Comparison of ENCODE assay signal across 10 cellular contexts in the genomic region with DNA sequence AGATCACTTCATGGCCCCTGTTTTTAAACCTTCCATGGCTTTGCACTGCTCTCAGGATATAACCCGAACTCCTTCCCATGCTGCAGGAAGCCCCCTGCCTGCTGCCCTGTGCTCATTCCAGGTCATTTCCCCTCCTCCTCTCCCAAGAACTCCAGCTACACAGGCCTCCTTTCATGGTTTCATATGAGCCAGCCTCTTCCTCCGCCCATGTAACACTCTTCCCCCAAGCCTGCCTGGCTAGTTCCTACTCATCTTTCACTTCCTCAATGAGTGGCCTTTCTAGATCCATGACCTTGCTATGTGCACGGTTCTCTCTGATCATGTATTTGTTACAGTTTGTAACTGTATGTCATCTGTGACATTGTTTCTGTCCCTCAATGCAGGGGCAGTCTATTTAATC. TPM values are rescaled to one million over a fixed set of nuclear protein-coding genes. Genes with fewer than 3 reads are reported as not detected.
DNase-seq lines count a peak whose midpoint lies in the region; ATAC-seq and TF ChIP-seq lines count a peak whose summit lies in the region.
"Had no signal": no experiment of that assay in that cellular context is flagged by ENCODE, and none has a peak within 500 bp of the region (broad histone marks: within the 10 kb centered on the region; RNA-seq: fewer than 3 reads in every experiment).

No MANE protein-coding gene starts in this region.

- peak; percentile 96 for DNase-seq in MV-4-11 (lab: John Stamatoyannopoulos, UW)
- DNase-seq in lower lobe of right lung: no peak
- no peak for DNase-seq in COLO668 (lab: John Stamatoyannopoulos, UW; ENCODE audit: unreplicated experiment)
- DNase-seq in SJCRH30: no peak
- no peak for DNase-seq in NCI-H2227 treated with DMSO at 0.1 percent for 48 hours (lab: John Stamatoyannopoulos, UW)
- no peak for DNase-seq in uterus
- DNase-seq: effector CD4-positive, alpha-beta T cell had no signal

- H3K27me3 ChIP-seq in lower lobe of right lung (ENCODE audit: low read depth) (no peaks in the 10 kb centered on the region), SJCRH30 (no peaks in the 10 kb centered on the region), uterus (no peaks in the 10 kb centered on the region)

- H3K4me1 ChIP-seq in lower lobe of right lung (peaks cover 9% of the 10 kb centered on the region), SJCRH30 (no peaks in the 10 kb centered on the region), uterus (no peaks in the 10 kb centered on the region)

- intact Hi-C loops in lower lobe of right lung (cut with DNase I) (no loop called here), uterus (cut with DNase I; ENCODE audit: low total_unique reads) (no loop called here)

- no peak overlapping the region for H3K4me3 ChIP-seq in lower lobe of right lung
- no peak overlapping the region for H3K4me3 ChIP-seq in SJCRH30
- no peak overlapping the region for H3K4me3 ChIP-seq in uterus

- no peaks in the 10 kb centered on the region for H3K36me3 ChIP-seq in lower lobe of right lung
- H3K36me3 ChIP-seq in SJCRH30: no peaks in the 10 kb centered on the region
- H3K36me3 ChIP-seq in uterus: no peaks in the 10 kb centered on the region

- TF ChIP-seq CTCF in lower lobe of right lung (IDR thresholded peaks at IDR 0.05) (no peak), uterus (IDR thresholded peaks at IDR 0.05) (no peak)

- H3K9me3 ChIP-seq in lower lobe of right lung (no peaks in the 10 kb centered on the region), SJCRH30 (replicated peaks) (no peaks in the 10 kb centered on the region), uterus (no peaks in the 10 kb centered on the region)

- TF ChIP-seq POLR2A in uterus (IDR thresholded peaks at IDR 0.05): no peak

- ATAC-seq in GM18867 (IDR thresholded peaks at IDR 0.05; ENCODE audit: unreplicated experiment) (peak; percentile 54), HG02588 (IDR thresholded peaks at IDR 0.05; ENCODE audit: unreplicated experiment) (peak; percentile 40), lower lobe of right lung (peak; percentile 49 to 57)

- H3K27ac ChIP-seq in lower lobe of right lung: peak overlapping the region; percentile 7
- no peak overlapping the region for H3K27ac ChIP-seq in SJCRH30
- no peak overlapping the region for H3K27ac ChIP-seq in uterus

RNA-seq across cellular contexts. Expression of gene NCF2, which starts 3.1 kb away (rescaled TPM):
- total RNA-seq in lower lobe of right lung (211 TPM), uterus (1 to 10 TPM in 3 of 4 donors, under 1 TPM in 1; 0.51 to 9.7 (median 3.0) TPM)
- 0.25 and 0.55 TPM in 2 replicates for total RNA-seq in SJCRH30 (2014; rRNA removed; shearing (Covaris generic))
- total RNA-seq: neural crest cell had no signal

RNA-seq across cellular contexts. Expression of gene ARPC5, which starts 42.2 kb away (rescaled TPM):
- total RNA-seq in lower lobe of right lung: 191 TPM
- 67.7 and 68.8 TPM in 2 replicates for total RNA-seq in SJCRH30 (2014; rRNA removed; shearing (Covaris generic))
- total RNA-seq in uterus: 100 to 1,000 TPM in 3 of 4 donors, 10 to 100 TPM in 1; 73.0 to 234 (median 170) TPM

RNA-seq across cellular contexts. Expression of gene APOBEC4, which starts 59.8 kb away (rescaled TPM):
- total RNA-seq in lower lobe of right lung: 3.0 TPM
- not detected in 2 replicates for total RNA-seq in SJCRH30 (2014; rRNA removed; shearing (Covaris generic))
- under 1 TPM in 2 of 4 donors, not detected in 2; 0.40 to 0.76 TPM for total RNA-seq in uterus
- total RNA-seq: neural crest cell had no signal

Comparison
In these comparisons a context has a peak if more than half of its experiments do, and no peak if none do; other contexts are left out.
1. RNA of gene NCF2, which starts 3.1 kb away (total RNA-seq): 211 TPM in lower lobe of right lung (single experiment); 0.51 to 9.7 TPM in uterus and 0.25 to 0.55 TPM in SJCRH30; every median in the first group is over 10 times any median in the second.
2. Peak in every context shown above with its lines, with median percentiles within 50 percentile points of each other: ATAC-seq.